ENCODE assay signal across 8 cellular contexts in the genomic region with DNA sequence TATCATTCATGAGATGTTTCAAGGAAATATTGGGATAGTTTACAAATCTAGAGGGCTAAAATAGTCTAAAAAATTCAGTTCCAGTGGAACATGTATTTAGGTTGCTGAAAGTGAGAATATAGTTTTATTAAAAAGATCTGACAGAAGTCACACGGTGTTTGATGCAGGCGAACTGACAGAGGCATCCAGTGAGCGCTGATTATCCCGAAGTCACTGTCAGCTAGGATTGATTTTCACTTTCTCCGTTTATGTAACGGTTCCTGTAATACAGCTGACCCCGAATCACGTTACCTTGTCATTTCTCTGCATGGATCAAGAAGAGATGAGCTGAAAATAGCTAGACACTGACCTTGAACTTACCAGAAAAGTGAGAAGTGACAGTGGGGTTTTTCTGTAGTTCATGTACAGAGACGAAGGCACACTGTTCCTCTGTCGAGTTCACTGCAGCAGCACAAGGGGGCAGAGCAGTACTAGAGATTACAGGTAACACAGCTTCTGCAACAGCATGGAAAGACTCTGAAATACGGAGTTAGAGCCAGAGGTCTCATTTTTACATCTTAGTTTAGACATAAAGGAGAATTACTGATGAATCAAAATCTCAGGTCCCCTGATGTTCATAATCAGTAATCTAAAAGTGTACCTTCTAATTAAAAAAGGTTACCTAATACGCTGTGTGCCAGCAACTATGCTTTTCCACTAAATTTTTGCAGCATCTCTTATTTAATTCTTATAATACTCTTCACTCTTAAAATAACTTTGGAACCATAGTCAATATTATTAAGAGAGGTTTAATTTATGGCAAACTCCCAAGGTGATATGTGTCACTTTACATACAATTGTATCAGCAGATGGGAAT. TPM values are rescaled to one million over a fixed set of nuclear protein-coding genes. Genes with fewer than 3 reads are reported as not detected.
DNase-seq lines count a peak whose midpoint lies in the region; ATAC-seq and TF ChIP-seq lines count a peak whose summit lies in the region.

No MANE protein-coding gene starts in this region.

- no peak overlapping the region for H2AFZ ChIP-seq in DND-41 (ENCODE audit: low read depth, low read length)

- H3K27me3 Mint-ChIP-seq in activated naive CD8-positive, alpha-beta T cell treated with anti-CD3 and anti-CD28 coated beads, Interleukin-2, amount 10 ng/mL, durations not matched to agents 7 days and 5 days = no peaks in the 10 kb centered on the region

- DNase-seq in DND-41 = peak; percentile 53
- DNase-seq in GM20000 (ENCODE audit: low spot score) = peak; percentile 18
- peak; percentile 8 for DNase-seq in RPMI8226
- no peak for DNase-seq in activated naive CD8-positive, alpha-beta T cell treated with anti-CD3 and anti-CD28 coated beads, Interleukin-2, amount 10 ng/mL, durations not matched to agents 7 days and 5 days
- peak; percentile 22 for DNase-seq in iPS DF 6.9 (ENCODE audit: low read depth, low spot score)
- peak; percentile 38 for DNase-seq in stimulated activated CD4-positive, alpha-beta T cell treated with anti-CD3 and anti-CD28 coated beads, Interleukin-12 subunit alpha, Interleukin-12 subunit beta, amount 100 ng/mL, for 4 hours
- no peak for DNase-seq in HK-2 (ENCODE audit: unreplicated experiment)

- peaks cover 61% of the 10 kb centered on the region for H4K20me1 ChIP-seq in DND-41 (ENCODE audit: insufficient read depth, low read length)

- H3K4me1 Mint-ChIP-seq in activated naive CD8-positive, alpha-beta T cell treated with anti-CD3 and anti-CD28 coated beads, Interleukin-2, amount 10 ng/mL, durations not matched to agents 7 days and 5 days = peaks cover 59% of the 10 kb centered on the region

- H3K27me3 ChIP-seq in DND-41 (ENCODE audit: insufficient read depth, low read length, poor library complexity) = no peaks in the 10 kb centered on the region
- no peaks in the 10 kb centered on the region for H3K27me3 ChIP-seq in iPS DF 6.9 (ENCODE audit: control insufficient read depth, insufficient read depth, low read length)

- H3K36me3 Mint-ChIP-seq in activated naive CD8-positive, alpha-beta T cell treated with anti-CD3 and anti-CD28 coated beads, Interleukin-2, amount 10 ng/mL, durations not matched to agents 7 days and 5 days = peaks cover 43% of the 10 kb centered on the region

- peaks cover 93% of the 10 kb centered on the region for H3K36me3 ChIP-seq in DND-41 (ENCODE audit: insufficient read depth, low read length)
- H3K36me3 ChIP-seq in iPS DF 6.9 (ENCODE audit: control insufficient read depth, insufficient read depth, low read length) = no peaks in the 10 kb centered on the region

- H3K4me1 ChIP-seq in DND-41 (ENCODE audit: insufficient read depth, low read length) (0 out of 2 replicates have a peak, but pooled peaks cover 3% of the 10 kb centered on the region), iPS DF 6.9 (ENCODE audit: control insufficient read depth, insufficient read depth, low read length) (no peaks in the 10 kb centered on the region)

- H3K9me3 ChIP-seq in DND-41 (ENCODE audit: insufficient read depth, low read length, severe bottlenecking) = no peaks in the 10 kb centered on the region
- no peaks in the 10 kb centered on the region for H3K9me3 ChIP-seq in iPS DF 6.9 (ENCODE audit: control insufficient read depth, insufficient read depth, low read length)

- no peak overlapping the region for H3K4me2 ChIP-seq in DND-41 (ENCODE audit: insufficient read depth, low read length)

- H3K9me3 Mint-ChIP-seq in activated naive CD8-positive, alpha-beta T cell treated with anti-CD3 and anti-CD28 coated beads, Interleukin-2, amount 10 ng/mL, durations not matched to agents 7 days and 5 days = no peaks in the 10 kb centered on the region

- POLR2A ChIA-PET in activated naive CD8-positive, alpha-beta T cell treated with anti-CD3 and anti-CD28 coated beads, Interleukin-2, amount 10 ng/mL, durations not matched to agents 7 days and 5 days (lab: Charles Lee) = no interaction called here

- no peak overlapping the region for H3K4me3 Mint-ChIP-seq in activated naive CD8-positive, alpha-beta T cell treated with anti-CD3 and anti-CD28 coated beads, Interleukin-2, amount 10 ng/mL, durations not matched to agents 7 days and 5 days

- H3K4me3 ChIP-seq in DND-41 (ENCODE audit: low read depth in 1 of 2, low read length in 2 of 2) = no peak overlapping the region
- H3K4me3 ChIP-seq in iPS DF 6.9 (ENCODE audit: low read length) = no peak overlapping the region

- H3K79me2 ChIP-seq in DND-41 (ENCODE audit: insufficient read depth, low read length) = peaks cover 99% of the 10 kb centered on the region

- no peak overlapping the region for H3K9ac ChIP-seq in DND-41 (ENCODE audit: low read depth, low read length)

- peak overlapping the region; percentile 60 for H3K27ac Mint-ChIP-seq in activated naive CD8-positive, alpha-beta T cell treated with anti-CD3 and anti-CD28 coated beads, Interleukin-2, amount 10 ng/mL, durations not matched to agents 7 days and 5 days

- H3K27ac ChIP-seq in DND-41 (ENCODE audit: low read length) (no peak overlapping the region), iPS DF 6.9 (ENCODE audit: low read length) (no peak overlapping the region)

- peak; percentile 90 for ATAC-seq in DND-41 (ENCODE audit: insufficient read depth, low read depth)
- peak; percentile 45 for ATAC-seq in HG03575 (IDR thresholded peaks at IDR 0.05; ENCODE audit: extremely low read depth, insufficient number of reproducible peaks, low FRiP score, unreplicated experiment)
- ATAC-seq in activated naive CD8-positive, alpha-beta T cell treated with anti-CD3 and anti-CD28 coated beads, Interleukin-2, amount 10 ng/mL, durations not matched to agents 7 days and 5 days (ENCODE audit: low read depth) = peak; percentile 94

- no CpG with 5 or more reads among the region's 12 CpGs for WGBS in iPS DF 6.9 (ENCODE audit: insufficient coverage, insufficient read length)

- TF ChIP-seq CTCF in DND-41 (IDR thresholded peaks at IDR 0.05; ENCODE audit: borderline replicate concordance, extremely low read depth, low read length, poor library complexity, severe bottlenecking) (peak; percentile 71), GM20000 (IDR thresholded peaks at IDR 0.05; ENCODE audit: extremely low read depth, missing control alignments) (peak; percentile 37)

RNA-seq across cellular contexts. Expression of a gene that starts 33.0 kb away (rescaled TPM):
- 100 to 1,000 TPM; 141 TPM for total RNA-seq in activated naive CD8-positive, alpha-beta T cell treated with anti-CD3 and anti-CD28 coated beads, Interleukin-2, amount 10 ng/mL, durations not matched to agents 7 days and 5 days

Comparison
In these comparisons a context has a peak if more than half of its experiments do, and no peak if none do; other contexts are left out.
1. DNase-seq: peak in DND-41 (single experiment), GM20000 (single experiment), RPMI8226 (single experiment), iPS DF 6.9 (single experiment) and stimulated activated CD4-positive, alpha-beta T cell treated with anti-CD3 and anti-CD28 coated beads, Interleukin-12 subunit alpha, Interleukin-12 subunit beta, amount 100 ng/mL, for 4 hours (single experiment); none in activated naive CD8-positive, alpha-beta T cell treated with anti-CD3 and anti-CD28 coated beads, Interleukin-2, amount 10 ng/mL, durations not matched to agents 7 days and 5 days (single experiment) and HK-2 (single experiment).
2. Peak in every context shown above with its lines, with median percentiles within 50 percentile points of each other: ATAC-seq.